8 cellular contexts compared by ENCODE assay signal in the genomic region with DNA sequence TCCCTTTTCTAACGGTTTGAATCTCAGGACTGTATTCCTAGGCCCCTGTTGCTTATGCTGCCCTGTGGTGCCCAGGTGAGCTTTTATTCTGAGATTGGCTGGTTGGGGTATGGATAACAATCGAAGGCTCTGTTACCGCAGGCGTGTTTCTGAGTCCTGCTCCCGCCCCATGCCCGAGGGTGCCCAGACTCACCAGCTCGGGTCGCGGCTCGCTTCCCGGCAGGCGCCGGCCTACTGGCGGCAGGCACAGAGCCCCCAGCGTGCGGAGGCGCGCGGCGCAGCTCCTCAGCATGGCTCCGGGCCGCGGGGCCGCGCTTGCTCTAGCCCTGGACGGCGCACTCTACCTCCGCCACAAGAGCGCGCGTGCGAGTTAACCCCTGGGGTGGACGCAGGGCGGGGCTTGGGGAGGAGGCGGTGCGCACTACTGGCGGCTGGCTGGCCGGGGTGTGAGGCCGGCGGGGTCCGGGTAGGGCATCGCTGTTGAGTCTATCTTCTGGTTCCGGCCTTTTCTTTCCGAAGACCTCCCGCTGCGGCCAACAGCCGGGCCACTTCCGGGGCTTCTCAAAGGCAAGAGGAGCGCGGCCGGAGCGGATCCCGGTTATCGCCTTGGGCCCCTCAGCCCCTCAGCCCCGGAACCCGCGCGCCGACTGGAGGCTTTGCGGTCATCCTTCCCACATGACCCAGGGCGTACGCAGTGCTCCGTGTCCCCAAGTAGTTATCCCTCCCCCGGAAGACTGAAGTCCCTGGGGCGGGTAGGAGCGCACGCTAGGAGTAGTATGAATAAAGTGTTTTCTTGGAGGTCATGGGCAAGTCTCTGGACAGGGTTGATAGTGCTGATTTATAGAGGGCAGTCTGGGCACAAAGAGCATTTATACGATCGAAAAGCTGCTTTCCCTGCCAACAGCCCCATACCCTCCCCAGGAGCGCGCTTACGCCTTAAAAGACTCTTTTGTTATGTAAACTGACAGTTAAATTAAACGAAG. TPM values are rescaled to one million over a fixed set of nuclear protein-coding genes. Genes with fewer than 3 reads are reported as not detected.
A peak's percentile ranks its signal among the peaks of the same experiment; 100 is the strongest.
DNase-seq lines count a peak whose midpoint lies in the region; ATAC-seq and TF ChIP-seq lines count a peak whose summit lies in the region.

Gene THEM4, minus strand, starts transcription at position 345 of the 983 bp plus-strand sequence. Its CDS starts 53 bp downstream, at position 292.

- ATAC-seq in GM21717 (IDR thresholded peaks at IDR 0.05; ENCODE audit: unreplicated experiment) = peak; percentile 98
- peak; percentile 99 for ATAC-seq in gastroesophageal sphincter

- H3K27me3 Mint-ChIP-seq in activated naive CD4-positive, alpha-beta T cell treated with anti-CD3 and anti-CD28 coated beads for 36 hours (ENCODE audit: low read depth) = no peaks in the 10 kb centered on the region

- H3K36me3 ChIP-seq in gastroesophageal sphincter = peaks cover 0 to 19% of the 10 kb centered on the region in 2 donors

- H3K4me1 ChIP-seq in gastroesophageal sphincter = peaks cover 0 to 34% (median 4%) of the 10 kb centered on the region in 3 donors

- H3K9me3 Mint-ChIP-seq in activated naive CD4-positive, alpha-beta T cell treated with anti-CD3 and anti-CD28 coated beads for 36 hours = peaks cover 19% of the 10 kb centered on the region

- no peaks in the 10 kb centered on the region for H3K27me3 ChIP-seq in gastroesophageal sphincter

- TF ChIP-seq POLR2A in gastroesophageal sphincter (IDR thresholded peaks at IDR 0.05) = peak; percentile 63 to 64

- WGBS in gastroesophageal sphincter (ENCODE audit: low coverage in 1 of 2), 2 donors = 8 to 12% methylated on average over 8 to 16 of the region's 73 CpGs

- H3K27ac ChIP-seq in gastroesophageal sphincter (peak within 1 kb of the TSS; percentile 86 to 88 (median 86)), substantia nigra (ENCODE audit: low read depth, low read length, poor library complexity, severe bottlenecking) (peak within 1 kb of the TSS; percentile 83)

- DNase-seq in DMS79 treated with DMSO at 0.1 percent for 48 hours (lab: John Stamatoyannopoulos, UW) = peak; percentile 94
- DNase-seq in KBM-7 = peak; percentile 97
- peak; percentile 100 for DNase-seq in SK-MEL-5 (ENCODE audit: low read depth, low spot score)
- peak; percentile 97 for DNase-seq in activated naive CD4-positive, alpha-beta T cell treated with anti-CD3 and anti-CD28 coated beads for 36 hours
- DNase-seq in non-pigmented ciliary epithelial cell (ENCODE audit: low read depth) = peak; percentile 74
- DNase-seq in substantia nigra (lab: John Stamatoyannopoulos, UW) = peak; percentile 60 to 97 (median 90)

- CTCF ChIA-PET in activated naive CD4-positive, alpha-beta T cell treated with anti-CD3 and anti-CD28 coated beads for 36 hours (lab: Charles Lee) = interaction anchor here (0.7 to 1.2 kb wide), 6 partner anchors 8 to 125 kb away, joined by 3 to 7 read pairs (median 4); no protein-coding TSS in a partner anchor

- intact Hi-C loops in activated naive CD4-positive, alpha-beta T cell treated with anti-CD3 and anti-CD28 coated beads for 36 hours (cut with micrococcal nuclease) = loop anchor here (1.0 to 5.0 kb wide), 3 partner anchors 11 to 627 kb away; partner anchors contain the start of genes TDRKH and ZNF687

- peak in 3 of 4 experiments; percentile 31 to 51 (median 39) for TF ChIP-seq CTCF in gastroesophageal sphincter (IDR thresholded peaks at IDR 0.05)

- in situ Hi-C loops in KBM-7 (cut with MboI; ENCODE audit: low pct_unique_long_range_greater_than_20kb, low sequenced_read_pairs) (no loop called here), SK-MEL-5 (cut with HindIII; ENCODE audit: low pct_unique_long_range_greater_than_20kb, low sequenced_read_pairs) (no loop called here)

- H3K4me3 Mint-ChIP-seq in activated naive CD4-positive, alpha-beta T cell treated with anti-CD3 and anti-CD28 coated beads for 36 hours = peak within 1 kb of the TSS; percentile 75

- H3K27ac Mint-ChIP-seq in activated naive CD4-positive, alpha-beta T cell treated with anti-CD3 and anti-CD28 coated beads for 36 hours = peak within 1 kb of the TSS; percentile 81

- H3K4me3 ChIP-seq in gastroesophageal sphincter = peak within 1 kb of the TSS; percentile 61 to 72

- peaks cover 36% of the 10 kb centered on the region for H3K4me1 Mint-ChIP-seq in activated naive CD4-positive, alpha-beta T cell treated with anti-CD3 and anti-CD28 coated beads for 36 hours (ENCODE audit: low read depth)

- no peak for TF ChIP-seq EP300 in gastroesophageal sphincter (IDR thresholded peaks at IDR 0.05)

- peaks cover 34% of the 10 kb centered on the region for H3K36me3 Mint-ChIP-seq in activated naive CD4-positive, alpha-beta T cell treated with anti-CD3 and anti-CD28 coated beads for 36 hours (ENCODE audit: low read depth)

- H3K9me3 ChIP-seq in gastroesophageal sphincter = peaks cover 0 to 10% (median 0%) of the 10 kb centered on the region in 3 donors

RNA-seq across cellular contexts. Expression of gene THEM4, which starts in this region (rescaled TPM):
- 117 and 125 TPM in 2 replicates for total RNA-seq in SK-MEL-5 (2014; rRNA removed; shearing (Covaris generic))
- 147 and 162 TPM in 2 replicates for polyA plus RNA-seq in SK-MEL-5 (2015; cell fraction: cytosol; rRNA removed)
- polyA plus RNA-seq in SK-MEL-5 (2015; cell fraction: nucleus; rRNA removed) = 535 and 686 TPM in 2 replicates
- 10 to 100 TPM; 20.1 to 22.0 TPM for total RNA-seq in activated naive CD4-positive, alpha-beta T cell treated with anti-CD3 and anti-CD28 coated beads for 36 hours
- 10 to 100 TPM; 14.7 to 17.5 (median 16.1) TPM for total RNA-seq in gastroesophageal sphincter

Comparison
In these comparisons a context has a peak if more than half of its experiments do, and no peak if none do; other contexts are left out.
1. Peak in every context shown above with its lines: DNase-seq, ATAC-seq, H3K4me3 ChIP-seq and H3K27ac ChIP-seq.